In genomic region chr16:57720142-57720575, GRCh38 we compare ENCODE assay signal across 9 cellular contexts. TPM values are rescaled to one million over a fixed set of nuclear protein-coding genes. Genes with fewer than 3 reads are reported as not detected.
DNase-seq lines count a peak whose midpoint lies in the region; ATAC-seq, FAIRE-seq and TF ChIP-seq lines count a peak whose summit lies in the region.
"Had no signal": no experiment of that assay in that cellular context is flagged by ENCODE, and none has a peak within 500 bp of the region (broad histone marks: within the 10 kb centered on the region; RNA-seq: fewer than 3 reads in every experiment).

No MANE protein-coding gene starts in this region.

- ATAC-seq in left lobe of liver (peak; percentile 99), gastroesophageal sphincter (no peak)
- ATAC-seq in stimulated activated naive CD8-positive, alpha-beta T cell treated with anti-CD3 and anti-CD28 coated beads, Interleukin-15, Interleukin-2, amounts not matched to agents 100 U/mL and 50 U/mL, for 24 hours: peak; percentile 78

- 93% methylated on average over 2 of the region's 3 CpGs for WGBS in gastroesophageal sphincter (ENCODE audit: low coverage in 1 of 2), 2 donors

- TF ChIP-seq POLR2A in gastroesophageal sphincter (IDR thresholded peaks at IDR 0.05): no peak

- no peak overlapping the region for H3K4me3 ChIP-seq in bronchial epithelial cell (ENCODE audit: low read depth, low read length)
- no peak overlapping the region for H3K4me3 ChIP-seq in gastroesophageal sphincter
- H3K4me3 ChIP-seq: SK-N-MC had no signal

- H3K4me1 ChIP-seq in gastroesophageal sphincter: no peaks in the 10 kb centered on the region

- DNase-seq in D341Med (ENCODE audit: low spot score) (peak; percentile 65), HK-2 (ENCODE audit: unreplicated experiment) (peak; percentile 67), SKM-1 (lab: John Stamatoyannopoulos, UW; ENCODE audit: unreplicated experiment) (peak; percentile 23), bronchial epithelial cell (ENCODE audit: low read depth) (peak; percentile 38), left lobe of liver (ENCODE audit: low spot score) (peak; percentile 85), cerebellar nuclear complex (lab: John Stamatoyannopoulos, UW) (no peak)
- peak; percentile 64 for DNase-seq in stimulated activated naive CD8-positive, alpha-beta T cell treated with anti-CD3 and anti-CD28 coated beads, Interleukin-15, Interleukin-2, amounts not matched to agents 100 U/mL and 50 U/mL, for 24 hours

- H3K27ac ChIP-seq in gastroesophageal sphincter: no peak overlapping the region
- H3K27ac ChIP-seq: SK-N-MC had no signal

- H3K36me3 ChIP-seq in bronchial epithelial cell (ENCODE audit: control insufficient read depth, insufficient read depth, low read length): no peaks in the 10 kb centered on the region
- H3K36me3 ChIP-seq in gastroesophageal sphincter: no peaks in the 10 kb centered on the region

- TF ChIP-seq CTCF in bronchial epithelial cell (IDR thresholded peaks at IDR 0.05; ENCODE audit: insufficient read depth, low read length, severe bottlenecking) (peak; percentile 70), gastroesophageal sphincter (IDR thresholded peaks at IDR 0.05) (peak in 2 of 4 experiments; percentile 17 to 42)

- TF ChIP-seq EP300 in gastroesophageal sphincter (IDR thresholded peaks at IDR 0.05): no peak

- no peak for FAIRE-seq in bronchial epithelial cell (lab: Jason Lieb, UNC)

- H3K27me3 ChIP-seq in bronchial epithelial cell (ENCODE audit: control insufficient read depth, insufficient read depth, low read length): peaks cover 3% of the 10 kb centered on the region
- peaks cover 29% of the 10 kb centered on the region for H3K27me3 ChIP-seq in gastroesophageal sphincter

- no peaks in the 10 kb centered on the region for H3K9me3 ChIP-seq in gastroesophageal sphincter

RNA-seq across cellular contexts. Expression of gene KATNB1, which starts 15.4 kb away (rescaled TPM):
- total RNA-seq in bronchial epithelial cell (12.9 and 24.2 TPM in 2 replicates), left lobe of liver (8.7 TPM), gastroesophageal sphincter (10 to 100 TPM in 3 of 4 donors, 1 to 10 TPM in 1; 6.4 to 21.5 (median 11.1) TPM)

RNA-seq across cellular contexts. Expression of gene DRC7, which starts 25.6 kb away (rescaled TPM):
- total RNA-seq in bronchial epithelial cell (not detected in 2 replicates), left lobe of liver (0.50 TPM), gastroesophageal sphincter (under 1 TPM in 1 of 4 donors, not detected in 3; 0.15 TPM)

RNA-seq across cellular contexts. Expression of gene ADGRG3, which starts 52.1 kb away (rescaled TPM):
- total RNA-seq in bronchial epithelial cell: 0.13 TPM in 1 of 2 replicates, not detected in the other
- total RNA-seq in left lobe of liver: 0.43 TPM
- 1 to 10 TPM in 3 of 4 donors, under 1 TPM in 1; 0.31 to 7.4 (median 2.2) TPM for total RNA-seq in gastroesophageal sphincter

Comparison
In these comparisons a context has a peak if more than half of its experiments do, and no peak if none do; other contexts are left out.
1. DNase-seq: peak in D341Med (single experiment), HK-2 (single experiment), SKM-1 (single experiment), bronchial epithelial cell (single experiment), left lobe of liver (single experiment) and stimulated activated naive CD8-positive, alpha-beta T cell treated with anti-CD3 and anti-CD28 coated beads, Interleukin-15, Interleukin-2, amounts not matched to agents 100 U/mL and 50 U/mL, for 24 hours (single experiment); none in cerebellar nuclear complex (0 of 2).